24 cellular contexts compared by ENCODE assay signal in the genomic region with DNA sequence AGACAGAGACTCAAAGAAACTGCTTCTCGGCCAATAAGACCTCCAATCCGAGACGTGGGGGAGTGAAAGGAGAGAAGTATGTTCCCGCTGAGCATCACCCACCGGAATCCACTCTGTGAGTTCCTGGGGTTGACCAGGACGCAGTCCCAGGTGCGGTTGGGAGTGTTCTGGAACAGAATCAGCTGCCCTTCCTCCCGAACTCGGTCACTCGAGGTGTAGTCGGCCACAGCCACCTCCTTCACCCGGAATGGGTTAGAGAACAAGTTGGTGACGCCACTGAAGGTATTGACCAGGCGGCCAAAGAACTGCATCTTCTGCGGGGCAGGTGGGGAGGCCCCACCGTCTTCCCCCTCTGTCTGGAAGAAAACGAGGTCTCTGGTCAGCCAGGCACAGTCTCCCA. TPM values are rescaled to one million over a fixed set of nuclear protein-coding genes. Genes with fewer than 3 reads are reported as not detected.
DNase-seq lines count a peak whose midpoint lies in the region; ATAC-seq and TF ChIP-seq lines count a peak whose summit lies in the region.
"Had no signal": no experiment of that assay in that cellular context is flagged by ENCODE, and none has a peak within 500 bp of the region (broad histone marks: within the 10 kb centered on the region; RNA-seq: fewer than 3 reads in every experiment).

No MANE protein-coding gene starts in this region.

- H3K27ac ChIP-seq in WERI-Rb-1 (peak overlapping the region; percentile 79), thyroid gland (peak overlapping the region in 2 of 3 donors; percentile 66 to 67)
- H3K27ac ChIP-seq: BLaER1, GM23248, SJSA1 had no signal

- H3K36me3 ChIP-seq in WERI-Rb-1 = peaks cover 11% of the 10 kb centered on the region
- no peaks in the 10 kb centered on the region for H3K36me3 ChIP-seq in thyroid gland
- H3K36me3 ChIP-seq: MG63, SJSA1 had no signal

- peaks cover 24% of the 10 kb centered on the region for H3K36me3 Mint-ChIP-seq in nephron progenitor cell (ENCODE audit: low read depth)

- H3K27ac Mint-ChIP-seq in nephron progenitor cell = peak overlapping the region; percentile 51
- H3K27ac Mint-ChIP-seq: CD4-positive, alpha-beta T cell had no signal

- 93 to 96% methylated on average over 16 to 17 of the region's 17 CpGs for WGBS in thyroid gland, 2 donors

- TF ChIP-seq CTCF in WERI-Rb-1 (IDR thresholded peaks at IDR 0.05; ENCODE audit: low read depth, low read length) = no peak
- TF ChIP-seq CTCF in nephron progenitor cell (IDR thresholded peaks at IDR 0.05) = no peak
- TF ChIP-seq CTCF in thyroid gland (IDR thresholded peaks at IDR 0.05) = no peak

- no peaks in the 10 kb centered on the region for H3K27me3 Mint-ChIP-seq in nephron progenitor cell (ENCODE audit: low read depth, poor library complexity)
- H3K27me3 Mint-ChIP-seq: CD4-positive, alpha-beta T cell had no signal

- H3K4me1 Mint-ChIP-seq in nephron progenitor cell = peaks cover 66% of the 10 kb centered on the region

- H3K4me3 ChIP-seq in WERI-Rb-1 (ENCODE audit: low read depth, low read length) (no peak overlapping the region), thyroid gland (replicated peaks in 1 of 3) (no peak overlapping the region)
- H3K4me3 ChIP-seq: BLaER1, GM23248, MG63, SJSA1 had no signal

- H3K4me3 Mint-ChIP-seq in nephron progenitor cell = no peak overlapping the region
- H3K4me3 Mint-ChIP-seq: CD4-positive, alpha-beta T cell had no signal

- H3K4me1 ChIP-seq in thyroid gland = peaks cover 33 to 46% of the 10 kb centered on the region in 2 donors

- no peak for TF ChIP-seq POLR2A in thyroid gland (IDR thresholded peaks at IDR 0.05)

- intact Hi-C loops in cardiac septum (cut with DNase I) (no loop called here), left cardiac atrium (cut with DNase I) (loop anchor here (10.0 kb wide), 1 partner anchor 54 kb away; the partner anchor contains the start of gene BAIAP2L2 (in 2 of the 2)), thyroid gland (cut with DNase I) (no loop called here)

- no peak for ATAC-seq in left cardiac atrium
- ATAC-seq: PC-3, Right ventricle myocardium inferior had no signal

- DNase-seq in cardiac septum (ENCODE audit: low spot score) (peak; percentile 67), left cardiac atrium (no peak), WERI-Rb-1 (no peak), nephron progenitor cell (no peak), thyroid gland (no peak), NCI-H1436 (lab: John Stamatoyannopoulos, UW) (no peak)
- no peak for DNase-seq in stimulated activated CD4-positive, alpha-beta T cell treated with anti-CD3 and anti-CD28 coated beads, Interleukin-15, amount 100 ng/mL, for 24 hours
- DNase-seq: CD4-positive, alpha-beta T cell; GM23248; H7; KG1; MG63; NCI-H1105 treated with DMSO at 0.1 percent for 48 hours; NCI-H1694; NCI-H2029 treated with DMSO at 0.1 percent for 48 hours; NCI-H446 treated with DMSO at 0.1 percent for 48 hours; NCI-H526; NCI-H82; NK-92 treated with Interleukin-12 subunit alpha and Interleukin-12 subunit beta, amount 100 ng/mL, for 24 hours; PC-3 had no signal

- H3K27me3 ChIP-seq in WERI-Rb-1 (ENCODE audit: insufficient read depth, low read depth, severe bottlenecking) = no peaks in the 10 kb centered on the region
- no peaks in the 10 kb centered on the region for H3K27me3 ChIP-seq in thyroid gland
- H3K27me3 ChIP-seq: BLaER1, MG63, SJSA1 had no signal

- H3K9me3 ChIP-seq in WERI-Rb-1 (ENCODE audit: severe bottlenecking) = peaks cover 6% of the 10 kb centered on the region
- no peaks in the 10 kb centered on the region for H3K9me3 ChIP-seq in thyroid gland
- H3K9me3 ChIP-seq: BLaER1, MG63, SJSA1 had no signal

- no peaks in the 10 kb centered on the region for H3K9me3 Mint-ChIP-seq in nephron progenitor cell
- H3K9me3 Mint-ChIP-seq: CD4-positive, alpha-beta T cell had no signal

RNA-seq across cellular contexts. Expression of gene PLA2G6, which starts 12.5 kb away (rescaled TPM):
- total RNA-seq in cardiac septum = 12.5 TPM
- 10 to 100 TPM; 14.3 to 21.1 TPM for total RNA-seq in left cardiac atrium
- total RNA-seq in thyroid gland = 100 to 1,000 TPM; 106 to 122 (median 112) TPM

RNA-seq across cellular contexts. Expression of gene MAFF, which starts 32.7 kb away (rescaled TPM):
- total RNA-seq in cardiac septum (9.8 TPM), left cardiac atrium (10 to 100 TPM in 1 of 2 donors, 1 to 10 TPM in 1; 9.4 to 27.8 TPM), thyroid gland (100 to 1,000 TPM in 1 of 4 donors, 10 to 100 TPM in 3; 13.1 to 111 (median 24.6) TPM)

RNA-seq across cellular contexts. Expression of gene BAIAP2L2, which starts 58.6 kb away (rescaled TPM):
- total RNA-seq in cardiac septum = 0.24 TPM
- total RNA-seq in left cardiac atrium = under 1 TPM; 0.63 to 0.65 TPM
- total RNA-seq in thyroid gland = 1 to 10 TPM in 2 of 4 donors, under 1 TPM in 2; 0.50 to 1.7 (median 1.1) TPM
- total RNA-seq: A172, SJSA1 had no signal

Comparison
In these comparisons a context has a peak if more than half of its experiments do, and no peak if none do; other contexts are left out.
1. intact Hi-C loops: an anchor here in left cardiac atrium (10.0 kb wide); none called in cardiac septum and thyroid gland.